In the genomic region with DNA sequence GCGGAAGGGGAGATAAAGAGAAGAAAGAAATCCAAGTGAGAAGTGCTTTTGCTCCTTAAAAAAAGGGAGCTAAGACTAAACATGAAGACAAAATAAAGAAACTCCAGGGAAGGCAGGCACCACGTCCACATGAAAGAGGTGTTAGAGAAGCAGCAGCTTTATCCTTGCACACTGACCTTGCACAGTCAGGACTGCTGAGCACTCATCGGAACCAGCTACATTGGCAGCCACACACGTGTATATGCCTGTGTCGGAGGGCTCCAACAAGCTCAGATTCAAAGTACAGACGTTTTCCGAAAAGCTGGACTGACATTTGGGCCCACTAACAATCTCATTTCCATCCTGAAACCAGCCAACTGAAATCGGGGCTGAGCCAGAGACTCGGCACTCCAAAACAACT, we compare ENCODE assay signal across 30 cellular contexts.
"Had no signal": no experiment of that assay in that cellular context is flagged by ENCODE, and none has a peak within 500 bp of the region (broad histone marks: within the 10 kb centered on the region; RNA-seq: fewer than 3 reads in every experiment).

No MANE protein-coding gene starts in this region.

- H3K36me3 ChIP-seq: ascending aorta, brain microvascular endothelial cell, colonic mucosa, esophagus squamous epithelium, gastroesophageal sphincter had no signal

- H3K36me3 Mint-ChIP-seq: activated naive CD4-positive, alpha-beta T cell treated with anti-CD3 and anti-CD28 coated beads, Interleukin-2, amount 10 ng/mL, durations not matched to agents 7 days and 5 days had no signal

- H3K27me3 Mint-ChIP-seq: activated B cell treated with CpG ODN at 0.5 μM for 24 hours; activated CD4-positive, alpha-beta memory T cell treated with anti-CD3 and anti-CD28 coated beads, Interleukin-2, amount 10 ng/mL, durations not matched to agents 7 days and 5 days; activated CD4-positive, alpha-beta T cell treated with anti-CD3 and anti-CD28 coated beads for 36 hours; activated CD4-positive, alpha-beta T cell treated with anti-CD3 and anti-CD28 coated beads, Interleukin-2, amount 10 ng/mL, durations not matched to agents 7 days and 5 days; activated naive CD4-positive, alpha-beta T cell treated with anti-CD3 and anti-CD28 coated beads, Interleukin-2, amount 10 ng/mL, durations not matched to agents 7 days and 5 days; activated naive CD8-positive, alpha-beta T cell treated with anti-CD3 and anti-CD28 coated beads, Interleukin-2, amount 10 ng/mL, durations not matched to agents 7 days and 5 days; activated T-cell treated with anti-CD3 and anti-CD28 coated beads, Interleukin-2, amount 50 U/mL, for 24 hours; T-helper 17 cell had no signal

- H3K27ac Mint-ChIP-seq: activated B cell treated with CpG ODN at 0.5 μM for 24 hours; activated CD4-positive, alpha-beta memory T cell treated with anti-CD3 and anti-CD28 coated beads, Interleukin-2, amount 10 ng/mL, durations not matched to agents 7 days and 5 days; activated CD4-positive, alpha-beta T cell treated with anti-CD3 and anti-CD28 coated beads for 36 hours; activated CD4-positive, alpha-beta T cell treated with anti-CD3 and anti-CD28 coated beads, Interleukin-2, amount 10 ng/mL, durations not matched to agents 7 days and 5 days; activated naive CD4-positive, alpha-beta T cell treated with anti-CD3 and anti-CD28 coated beads, Interleukin-2, amount 10 ng/mL, durations not matched to agents 7 days and 5 days; activated naive CD4-positive, alpha-beta T cell treated with anti-CD3 and anti-CD28 coated beads, Interleukin-2, amount 50 U/mL, for 72 hours; activated naive CD8-positive, alpha-beta T cell treated with anti-CD3 and anti-CD28 coated beads, Interleukin-2, amount 10 ng/mL, durations not matched to agents 7 days and 5 days; activated T-cell treated with anti-CD3 and anti-CD28 coated beads, Interleukin-2, amount 50 U/mL, for 24 hours; activated T-cell treated with anti-CD3 and anti-CD28 coated beads, Interleukin-2, amount 50 U/mL, for 72 hours; T-helper 17 cell; T-helper 2 cell treated with Interferon-gamma antibody and Interleukin-4, amounts not matched to agents 5 μg/mL and 100 μg/mL, for 36 hours had no signal

- H3K27ac ChIP-seq: ascending aorta, brain microvascular endothelial cell, colonic mucosa, epithelial cell of prostate, esophagus squamous epithelium, gastroesophageal sphincter, WERI-Rb-1 had no signal

- H3K27me3 ChIP-seq: ascending aorta, brain microvascular endothelial cell, colonic mucosa, esophagus squamous epithelium, gastroesophageal sphincter had no signal

- H3K4me3 ChIP-seq: ascending aorta, colonic mucosa, esophagus squamous epithelium, gastroesophageal sphincter had no signal

- H3K4me3 Mint-ChIP-seq: activated B cell treated with CpG ODN at 0.5 μM for 24 hours; activated CD4-positive, alpha-beta memory T cell treated with anti-CD3 and anti-CD28 coated beads, Interleukin-2, amount 10 ng/mL, durations not matched to agents 7 days and 5 days; activated CD4-positive, alpha-beta T cell treated with anti-CD3 and anti-CD28 coated beads for 36 hours; activated CD4-positive, alpha-beta T cell treated with anti-CD3 and anti-CD28 coated beads, Interleukin-2, amount 10 ng/mL, durations not matched to agents 7 days and 5 days; activated naive CD4-positive, alpha-beta T cell treated with anti-CD3 and anti-CD28 coated beads, Interleukin-2, amount 10 ng/mL, durations not matched to agents 7 days and 5 days; activated naive CD8-positive, alpha-beta T cell treated with anti-CD3 and anti-CD28 coated beads, Interleukin-2, amount 10 ng/mL, durations not matched to agents 7 days and 5 days; activated T-cell treated with anti-CD3 and anti-CD28 coated beads, Interleukin-2, amount 50 U/mL, for 24 hours; activated T-cell treated with anti-CD3 and anti-CD28 coated beads, Interleukin-2, amount 50 U/mL, for 72 hours; T-helper 17 cell; T-helper 2 cell treated with Interferon-gamma antibody and Interleukin-4, amounts not matched to agents 5 μg/mL and 100 μg/mL, for 36 hours had no signal

- H3K9me3 Mint-ChIP-seq: activated B cell treated with CpG ODN at 0.5 μM for 24 hours; activated CD4-positive, alpha-beta memory T cell treated with anti-CD3 and anti-CD28 coated beads, Interleukin-2, amount 10 ng/mL, durations not matched to agents 7 days and 5 days; activated CD4-positive, alpha-beta T cell treated with anti-CD3 and anti-CD28 coated beads, Interleukin-2, amount 10 ng/mL, durations not matched to agents 7 days and 5 days; activated naive CD4-positive, alpha-beta T cell treated with anti-CD3 and anti-CD28 coated beads, Interleukin-2, amount 10 ng/mL, durations not matched to agents 7 days and 5 days; activated naive CD4-positive, alpha-beta T cell treated with anti-CD3 and anti-CD28 coated beads, Interleukin-2, amount 50 U/mL, for 72 hours; activated naive CD8-positive, alpha-beta T cell treated with anti-CD3 and anti-CD28 coated beads, Interleukin-2, amount 10 ng/mL, durations not matched to agents 7 days and 5 days; activated T-cell treated with anti-CD3 and anti-CD28 coated beads, Interleukin-2, amount 50 U/mL, for 24 hours; activated T-cell treated with anti-CD3 and anti-CD28 coated beads, Interleukin-2, amount 50 U/mL, for 72 hours; T-helper 2 cell treated with Interferon-gamma antibody and Interleukin-4, amounts not matched to agents 5 μg/mL and 100 μg/mL, for 36 hours had no signal

- H3K9me3 ChIP-seq: colonic mucosa, esophagus squamous epithelium had no signal

- H3K4me1 ChIP-seq: ascending aorta, colonic mucosa, esophagus squamous epithelium, gastroesophageal sphincter had no signal

- ATAC-seq: activated CD4-positive, alpha-beta T cell treated with anti-CD3 and anti-CD28 coated beads for 36 hours; activated CD4-positive, CD25-positive, alpha-beta regulatory T cell treated with anti-CD3 and anti-CD28 coated beads, Interleukin-2, amount 50 U/mL, for 24 hours; activated naive CD4-positive, alpha-beta T cell treated with anti-CD3 and anti-CD28 coated beads, Interleukin-2, amount 50 U/mL, for 72 hours; activated T-cell treated with anti-CD3 and anti-CD28 coated beads, Interleukin-2, amount 50 U/mL, for 72 hours; gastroesophageal sphincter; T-helper 17 cell had no signal

- DNase-seq: activated B cell treated with CpG ODN at 0.5 μM for 24 hours; activated CD4-positive, alpha-beta memory T cell treated with anti-CD3 and anti-CD28 coated beads, Interleukin-2, amount 10 ng/mL, durations not matched to agents 7 days and 5 days; activated CD4-positive, alpha-beta T cell treated with anti-CD3 and anti-CD28 coated beads for 36 hours; activated CD4-positive, alpha-beta T cell treated with anti-CD3 and anti-CD28 coated beads, Interleukin-2, amount 10 ng/mL, durations not matched to agents 7 days and 5 days; activated CD4-positive, alpha-beta T cell treated with anti-CD3 and anti-CD28 coated beads, Interleukin-2, amount 50 U/mL, for 4 hours; activated CD8-positive, alpha-beta memory T cell treated with anti-CD3 and anti-CD28 coated beads, Interleukin-2, amount 50 U/mL, for 48 hours; activated gamma-delta T cell; activated naive CD4-positive, alpha-beta T cell; activated naive CD4-positive, alpha-beta T cell treated with anti-CD3 and anti-CD28 coated beads, Interleukin-2, amount 10 ng/mL, durations not matched to agents 7 days and 5 days; activated naive CD8-positive, alpha-beta T cell treated with anti-CD3 and anti-CD28 coated beads, Interleukin-2, amount 10 ng/mL, durations not matched to agents 7 days and 5 days; activated T-cell treated with anti-CD3 and anti-CD28 coated beads for 4 hours; activated T-cell treated with anti-CD3 and anti-CD28 coated beads, Interleukin-2, amount 50 U/mL, for 24 hours; activated T-cell treated with anti-CD3 and anti-CD28 coated beads, Interleukin-2, amount 50 U/mL, for 72 hours; brain microvascular endothelial cell; central memory CD4-positive, alpha-beta T cell; cerebellar nuclear complex; colonic mucosa; effector CD8-positive, alpha-beta T cell; esophagus squamous epithelium; foreskin melanocyte; T-helper 1 cell; T-helper 17 cell; T1000; WERI-Rb-1 had no signal

- H3K4me1 Mint-ChIP-seq: activated B cell treated with CpG ODN at 0.5 μM for 24 hours; activated CD4-positive, alpha-beta memory T cell treated with anti-CD3 and anti-CD28 coated beads, Interleukin-2, amount 10 ng/mL, durations not matched to agents 7 days and 5 days; activated CD4-positive, alpha-beta T cell treated with anti-CD3 and anti-CD28 coated beads for 36 hours; activated CD4-positive, alpha-beta T cell treated with anti-CD3 and anti-CD28 coated beads, Interleukin-2, amount 10 ng/mL, durations not matched to agents 7 days and 5 days; activated naive CD4-positive, alpha-beta T cell treated with anti-CD3 and anti-CD28 coated beads, Interleukin-2, amount 10 ng/mL, durations not matched to agents 7 days and 5 days; activated naive CD8-positive, alpha-beta T cell treated with anti-CD3 and anti-CD28 coated beads, Interleukin-2, amount 10 ng/mL, durations not matched to agents 7 days and 5 days; T-helper 17 cell had no signal
